13 cellular contexts compared by ENCODE assay signal in the genomic region with DNA sequence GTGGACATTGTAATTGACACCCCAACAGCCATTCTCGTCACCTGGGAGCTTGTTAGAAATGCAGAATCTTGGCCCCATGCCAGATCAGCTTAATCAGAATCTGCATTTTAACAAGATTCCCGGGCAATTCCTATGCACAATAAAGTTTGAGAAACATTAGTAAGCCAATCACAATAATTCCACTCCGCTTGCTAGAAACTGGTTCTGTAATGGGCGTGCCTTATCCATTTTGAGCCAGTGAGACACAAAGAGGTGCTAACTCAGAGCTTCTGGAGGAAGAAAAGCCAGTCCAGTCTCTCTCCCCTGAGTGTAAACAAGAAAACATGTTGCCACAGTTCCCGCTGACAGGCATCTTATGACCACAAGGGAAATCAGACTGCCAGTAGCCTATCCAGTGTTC. TPM values are rescaled to one million over a fixed set of nuclear protein-coding genes. Genes with fewer than 3 reads are reported as not detected.
DNase-seq lines count a peak whose midpoint lies in the region; ATAC-seq and TF ChIP-seq lines count a peak whose summit lies in the region.
"Had no signal": no experiment of that assay in that cellular context is flagged by ENCODE, and none has a peak within 500 bp of the region (broad histone marks: within the 10 kb centered on the region; RNA-seq: fewer than 3 reads in every experiment).

No MANE protein-coding gene starts in this region.

- CTCF ChIA-PET in MCF 10A (lab: Yijun Ruan, JAX) = interaction anchor here (0.6 to 1.2 kb wide), 4 partner anchors 25 to 58 kb away, joined by 4 to 5 read pairs (median 4); no protein-coding TSS in a partner anchor

- POLR2A ChIA-PET in MCF 10A (lab: Yijun Ruan, JAX) = interaction anchor here (0.7 to 7.3 kb wide), 3 partner anchors 16 to 463 kb away, joined by 3 to 91 read pairs (median 3); no protein-coding TSS in a partner anchor

- H3K36me3 ChIP-seq in breast epithelium = no peaks in the 10 kb centered on the region

- H3K4me3 ChIP-seq in breast epithelium = no peak overlapping the region
- H3K4me3 ChIP-seq in epithelial cell of esophagus (ENCODE audit: low read length) = no peak overlapping the region
- H3K4me3 ChIP-seq: SJSA1 had no signal

- intact Hi-C loops in MCF 10A (cut with micrococcal nuclease) = no loop called here
- intact Hi-C loops in breast epithelium (cut with DNase I; ENCODE audit: low total_unique reads) = no loop called here

- H3K4me3 Mint-ChIP-seq in MCF 10A (ENCODE audit: unreplicated experiment) = no peak overlapping the region
- H3K4me3 Mint-ChIP-seq in type B pancreatic cell = peak overlapping the region; percentile 61
- H3K4me3 Mint-ChIP-seq: activated CD4-positive, alpha-beta T cell treated with anti-CD3 and anti-CD28 coated beads, Interleukin-2, amount 10 ng/mL, durations not matched to agents 7 days and 5 days; activated naive CD4-positive, alpha-beta T cell treated with anti-CD3 and anti-CD28 coated beads for 36 hours had no signal

- peak; percentile 21 for DNase-seq in MCF 10A (ENCODE audit: unreplicated experiment)
- no peak for DNase-seq in breast epithelium (ENCODE audit: low spot score in 2 of 2)
- peak; percentile 62 for DNase-seq in NCI-H345 (lab: John Stamatoyannopoulos, UW)
- DNase-seq in epithelial cell of esophagus (ENCODE audit: low read depth) = peak; percentile 99
- DNase-seq in type B pancreatic cell (ENCODE audit: extremely low spot score, unreplicated experiment) = no peak
- no peak for DNase-seq in activated CD4-positive, CD25-positive, alpha-beta regulatory T cell (lab: John Stamatoyannopoulos, UW)
- DNase-seq: activated CD4-positive, alpha-beta T cell treated with anti-CD3 and anti-CD28 coated beads, Interleukin-2, amount 10 ng/mL, durations not matched to agents 7 days and 5 days; activated naive CD4-positive, alpha-beta T cell treated with anti-CD3 and anti-CD28 coated beads for 36 hours; GDM1; trophoblast cell had no signal

- H3K27me3 Mint-ChIP-seq in MCF 10A (ENCODE audit: insufficient read depth, unreplicated experiment) (no peaks in the 10 kb centered on the region), type B pancreatic cell (no peaks in the 10 kb centered on the region)
- H3K27me3 Mint-ChIP-seq: activated CD4-positive, alpha-beta T cell treated with anti-CD3 and anti-CD28 coated beads, Interleukin-2, amount 10 ng/mL, durations not matched to agents 7 days and 5 days had no signal

- no peak for ATAC-seq in HG03196 (IDR thresholded peaks at IDR 0.05; ENCODE audit: unreplicated experiment)
- ATAC-seq in GM19023 (IDR thresholded peaks at IDR 0.05; ENCODE audit: unreplicated experiment) = no peak

- H3K27ac Mint-ChIP-seq in MCF 10A (ENCODE audit: low read depth, unreplicated experiment) (no peak overlapping the region), type B pancreatic cell (peak overlapping the region; percentile 85)
- H3K27ac Mint-ChIP-seq: activated CD4-positive, alpha-beta T cell treated with anti-CD3 and anti-CD28 coated beads, Interleukin-2, amount 10 ng/mL, durations not matched to agents 7 days and 5 days; activated naive CD4-positive, alpha-beta T cell treated with anti-CD3 and anti-CD28 coated beads for 36 hours had no signal

- H3K9me3 Mint-ChIP-seq in MCF 10A (ENCODE audit: unreplicated experiment) (no peaks in the 10 kb centered on the region), type B pancreatic cell (no peaks in the 10 kb centered on the region)
- H3K9me3 Mint-ChIP-seq: activated CD4-positive, alpha-beta T cell treated with anti-CD3 and anti-CD28 coated beads, Interleukin-2, amount 10 ng/mL, durations not matched to agents 7 days and 5 days; activated naive CD4-positive, alpha-beta T cell treated with anti-CD3 and anti-CD28 coated beads for 36 hours had no signal

- H3K36me3 Mint-ChIP-seq in MCF 10A (ENCODE audit: insufficient read depth, unreplicated experiment) = peaks cover under 1% of the 10 kb centered on the region
- peaks cover 6% of the 10 kb centered on the region for H3K36me3 Mint-ChIP-seq in type B pancreatic cell

- H3K4me1 Mint-ChIP-seq in MCF 10A (ENCODE audit: insufficient read depth, unreplicated experiment) (peaks cover 12% of the 10 kb centered on the region), type B pancreatic cell (ENCODE audit: unreplicated experiment) (peaks cover 18% of the 10 kb centered on the region)

- TF ChIP-seq CTCF in MCF 10A (IDR thresholded peaks at IDR 0.05; ENCODE audit: unreplicated experiment) = no peak
- TF ChIP-seq CTCF in breast epithelium (IDR thresholded peaks at IDR 0.05) = no peak
- no peak for TF ChIP-seq CTCF in epithelial cell of esophagus (IDR thresholded peaks at IDR 0.05; ENCODE audit: insufficient read depth, low read depth, low read length, missing control alignments)
- TF ChIP-seq CTCF in type B pancreatic cell (conservative IDR thresholded peaks at IDR 0.05) = no peak

- BruUV-seq in MCF 10A (replicated peaks; lab: Mats Ljungman, UMichigan) = no TSS peak

- no peaks in the 10 kb centered on the region for H3K27me3 ChIP-seq in breast epithelium
- H3K27me3 ChIP-seq: SJSA1 had no signal

- H3K27ac ChIP-seq in breast epithelium = peak overlapping the region in 1 of 2 donors; percentile 40
- H3K27ac ChIP-seq: SJSA1 had no signal

- H3K4me1 ChIP-seq in breast epithelium = peaks cover 0 to 8% of the 10 kb centered on the region in 2 donors

- no peaks in the 10 kb centered on the region for H3K9me3 ChIP-seq in breast epithelium
- H3K9me3 ChIP-seq: SJSA1 had no signal

- no peak for TF ChIP-seq POLR2A in breast epithelium (IDR thresholded peaks at IDR 0.05)

RNA-seq across cellular contexts. Expression of gene PUM2, which starts 3.0 kb away (rescaled TPM):
- 86.7 and 94.0 TPM in 2 replicates for total RNA-seq in MCF 10A (2022)
- 10 to 100 TPM; 69.3 to 94.0 (median 92.8) TPM for total RNA-seq in breast epithelium
- 98.5 and 112 TPM in 2 replicates for total RNA-seq in type B pancreatic cell (ENCODE audit: low replicate concordance)

Comparison
In these comparisons a context has a peak if more than half of its experiments do, and no peak if none do; other contexts are left out.
1. DNase-seq: peak in MCF 10A (single experiment), NCI-H345 (single experiment) and epithelial cell of esophagus (single experiment); none in breast epithelium (0 of 2), type B pancreatic cell (single experiment) and activated CD4-positive, CD25-positive, alpha-beta regulatory T cell (0 of 4).